10 cellular contexts compared by ENCODE assay signal in genomic region chr7:44962483-44963251, GRCh38. TPM values are rescaled to one million over a fixed set of nuclear protein-coding genes. Genes with fewer than 3 reads are reported as not detected.
DNase-seq lines count a peak whose midpoint lies in the region; ATAC-seq lines count a peak whose summit lies in the region.
"Had no signal": no experiment of that assay in that cellular context is flagged by ENCODE, and none has a peak within 500 bp of the region (broad histone marks: within the 10 kb centered on the region; RNA-seq: fewer than 3 reads in every experiment).

No MANE protein-coding gene starts in this region.

- no peaks in the 10 kb centered on the region for H3K9me3 Mint-ChIP-seq in activated naive CD8-positive, alpha-beta T cell treated with anti-CD3 and anti-CD28 coated beads, Interleukin-2, amount 10 ng/mL, durations not matched to agents 7 days and 5 days
- H3K9me3 Mint-ChIP-seq in activated naive CD8-positive, alpha-beta T cell treated with anti-CD3 and anti-CD28 coated beads for 36 hours: no peaks in the 10 kb centered on the region
- no peaks in the 10 kb centered on the region for H3K9me3 Mint-ChIP-seq in effector memory CD8-positive, alpha-beta T cell
- no peaks in the 10 kb centered on the region for H3K9me3 Mint-ChIP-seq in memory B cell
- H3K9me3 Mint-ChIP-seq: neural crest cell had no signal

- no peaks in the 10 kb centered on the region for H3K4me1 ChIP-seq in urinary bladder (ENCODE audit: insufficient read depth)

- H3K4me3 Mint-ChIP-seq in activated naive CD8-positive, alpha-beta T cell treated with anti-CD3 and anti-CD28 coated beads, Interleukin-2, amount 10 ng/mL, durations not matched to agents 7 days and 5 days: no peak overlapping the region
- H3K4me3 Mint-ChIP-seq in activated naive CD8-positive, alpha-beta T cell treated with anti-CD3 and anti-CD28 coated beads for 36 hours: no peak overlapping the region
- H3K4me3 Mint-ChIP-seq in effector memory CD8-positive, alpha-beta T cell: no peak overlapping the region
- H3K4me3 Mint-ChIP-seq in memory B cell: no peak overlapping the region
- H3K4me3 Mint-ChIP-seq: neural crest cell had no signal

- POLR2A ChIA-PET in activated naive CD8-positive, alpha-beta T cell treated with anti-CD3 and anti-CD28 coated beads, Interleukin-2, amount 10 ng/mL, durations not matched to agents 7 days and 5 days (lab: Charles Lee): interaction anchor here (0.6 to 8.7 kb wide), 4 partner anchors 9 to 114 kb away, joined by 4 to 76 read pairs (median 5); no protein-coding TSS in a partner anchor

- no peak for ATAC-seq in activated naive CD8-positive, alpha-beta T cell treated with anti-CD3 and anti-CD28 coated beads, Interleukin-2, amount 10 ng/mL, durations not matched to agents 7 days and 5 days (ENCODE audit: low read depth)
- no peak for ATAC-seq in effector memory CD8-positive, alpha-beta T cell (replicated peaks)
- ATAC-seq in memory B cell (ENCODE audit: low read depth): no peak

- no peaks in the 10 kb centered on the region for H3K36me3 ChIP-seq in urinary bladder (ENCODE audit: insufficient read depth)

- H3K4me1 Mint-ChIP-seq in activated naive CD8-positive, alpha-beta T cell treated with anti-CD3 and anti-CD28 coated beads, Interleukin-2, amount 10 ng/mL, durations not matched to agents 7 days and 5 days: peaks cover 22% of the 10 kb centered on the region
- H3K4me1 Mint-ChIP-seq in activated naive CD8-positive, alpha-beta T cell treated with anti-CD3 and anti-CD28 coated beads for 36 hours: peaks cover 24% of the 10 kb centered on the region
- peaks cover 22 to 23% of the 10 kb centered on the region in 2 donors for H3K4me1 Mint-ChIP-seq in effector memory CD8-positive, alpha-beta T cell (ENCODE audit: low read depth in 2 of 2)
- peaks cover 20% of the 10 kb centered on the region for H3K4me1 Mint-ChIP-seq in memory B cell
- H3K4me1 Mint-ChIP-seq: neural crest cell had no signal

- WGBS in urinary bladder: 14% methylated on average over 76 of the region's 76 CpGs

- H3K4me3 ChIP-seq in urinary bladder (ENCODE audit: low read depth, low read length): peak overlapping the region; percentile 21

- H3K27ac ChIP-seq in urinary bladder (ENCODE audit: low read depth): no peak overlapping the region
- H3K27ac ChIP-seq: KMS-11 had no signal

- peaks cover 15% of the 10 kb centered on the region for H3K36me3 Mint-ChIP-seq in activated naive CD8-positive, alpha-beta T cell treated with anti-CD3 and anti-CD28 coated beads, Interleukin-2, amount 10 ng/mL, durations not matched to agents 7 days and 5 days
- peaks cover 33% of the 10 kb centered on the region for H3K36me3 Mint-ChIP-seq in activated naive CD8-positive, alpha-beta T cell treated with anti-CD3 and anti-CD28 coated beads for 36 hours
- H3K36me3 Mint-ChIP-seq in effector memory CD8-positive, alpha-beta T cell (ENCODE audit: insufficient read depth): peaks cover 57% of the 10 kb centered on the region
- peaks cover 8% of the 10 kb centered on the region for H3K36me3 Mint-ChIP-seq in memory B cell

- no peaks in the 10 kb centered on the region for H3K27me3 Mint-ChIP-seq in activated naive CD8-positive, alpha-beta T cell treated with anti-CD3 and anti-CD28 coated beads, Interleukin-2, amount 10 ng/mL, durations not matched to agents 7 days and 5 days
- no peaks in the 10 kb centered on the region for H3K27me3 Mint-ChIP-seq in activated naive CD8-positive, alpha-beta T cell treated with anti-CD3 and anti-CD28 coated beads for 36 hours
- no peaks in the 10 kb centered on the region for H3K27me3 Mint-ChIP-seq in effector memory CD8-positive, alpha-beta T cell
- H3K27me3 Mint-ChIP-seq in memory B cell: no peaks in the 10 kb centered on the region

- no peak overlapping the region for H3K27ac Mint-ChIP-seq in activated naive CD8-positive, alpha-beta T cell treated with anti-CD3 and anti-CD28 coated beads, Interleukin-2, amount 10 ng/mL, durations not matched to agents 7 days and 5 days
- no peak overlapping the region for H3K27ac Mint-ChIP-seq in activated naive CD8-positive, alpha-beta T cell treated with anti-CD3 and anti-CD28 coated beads for 36 hours
- peak overlapping the region; percentile 77 to 82 for H3K27ac Mint-ChIP-seq in effector memory CD8-positive, alpha-beta T cell
- peak overlapping the region; percentile 67 for H3K27ac Mint-ChIP-seq in memory B cell

- peak; percentile 35 for DNase-seq in activated naive CD8-positive, alpha-beta T cell treated with anti-CD3 and anti-CD28 coated beads, Interleukin-2, amount 10 ng/mL, durations not matched to agents 7 days and 5 days
- no peak for DNase-seq in activated naive CD8-positive, alpha-beta T cell treated with anti-CD3 and anti-CD28 coated beads for 36 hours
- DNase-seq in effector memory CD8-positive, alpha-beta T cell: no peak
- DNase-seq in memory B cell (ENCODE audit: low spot score in 2 of 2): no peak
- DNase-seq in A172 (ENCODE audit: low spot score): no peak
- DNase-seq in NCI-H82 (lab: John Stamatoyannopoulos, UW): no peak
- DNase-seq in SKM-1 (lab: John Stamatoyannopoulos, UW; ENCODE audit: unreplicated experiment): no peak

RNA-seq across cellular contexts. Expression of gene MYO1G, which starts 16.1 kb away (rescaled TPM):
- total RNA-seq in activated naive CD8-positive, alpha-beta T cell treated with anti-CD3 and anti-CD28 coated beads, Interleukin-2, amount 10 ng/mL, durations not matched to agents 7 days and 5 days: 100 to 1,000 TPM; 382 to 403 TPM
- 100 to 1,000 TPM; 302 to 306 TPM for total RNA-seq in activated naive CD8-positive, alpha-beta T cell treated with anti-CD3 and anti-CD28 coated beads for 36 hours
- total RNA-seq in urinary bladder: 1.8 TPM
- 3.6 TPM for polyA plus RNA-seq in urinary bladder
- total RNA-seq in A172 (2014; rRNA removed; shearing (Covaris generic)): 0.76 and 1.6 TPM in 2 replicates

RNA-seq across cellular contexts. Expression of gene CCM2, which starts 37.3 kb away (rescaled TPM):
- 100 to 1,000 TPM; 126 to 132 TPM for total RNA-seq in activated naive CD8-positive, alpha-beta T cell treated with anti-CD3 and anti-CD28 coated beads, Interleukin-2, amount 10 ng/mL, durations not matched to agents 7 days and 5 days
- 10 to 100 TPM; 50.8 to 51.6 TPM for total RNA-seq in activated naive CD8-positive, alpha-beta T cell treated with anti-CD3 and anti-CD28 coated beads for 36 hours
- total RNA-seq in urinary bladder: 19.5 TPM
- 42.0 TPM for polyA plus RNA-seq in urinary bladder
- 67.4 and 70.8 TPM in 2 replicates for total RNA-seq in A172 (2014; rRNA removed; shearing (Covaris generic))

Comparison
In these comparisons a context has a peak if more than half of its experiments do, and no peak if none do; other contexts are left out.
1. H3K27ac Mint-ChIP-seq: peak in effector memory CD8-positive, alpha-beta T cell (2 of 2) and memory B cell (single experiment); none in activated naive CD8-positive, alpha-beta T cell treated with anti-CD3 and anti-CD28 coated beads, Interleukin-2, amount 10 ng/mL, durations not matched to agents 7 days and 5 days (single experiment) and activated naive CD8-positive, alpha-beta T cell treated with anti-CD3 and anti-CD28 coated beads for 36 hours (single experiment).
2. RNA of gene MYO1G, which starts 16.1 kb away (total RNA-seq): 382 to 403 TPM in activated naive CD8-positive, alpha-beta T cell treated with anti-CD3 and anti-CD28 coated beads, Interleukin-2, amount 10 ng/mL, durations not matched to agents 7 days and 5 days and 302 to 306 TPM in activated naive CD8-positive, alpha-beta T cell treated with anti-CD3 and anti-CD28 coated beads for 36 hours; 1.8 TPM in urinary bladder (single experiment) and 0.76 to 1.6 TPM in A172; every median in the first group is over 100 times any median in the second.